9 cellular contexts compared by ENCODE assay signal in genomic region chr4:73735231-73735630, GRCh38. TPM values are rescaled to one million over a fixed set of nuclear protein-coding genes. Genes with fewer than 3 reads are reported as not detected.
DNase-seq lines count a peak whose midpoint lies in the region; ATAC-seq and TF ChIP-seq lines count a peak whose summit lies in the region.
"Had no signal": no experiment of that assay in that cellular context is flagged by ENCODE, and none has a peak within 500 bp of the region (broad histone marks: within the 10 kb centered on the region; RNA-seq: fewer than 3 reads in every experiment).

No MANE protein-coding gene starts in this region.

- TF ChIP-seq CTCF in GM10248 (IDR thresholded peaks at IDR 0.05; ENCODE audit: control extremely low read depth, extremely low read depth, low read depth, missing control alignments), result no peak

- ATAC-seq in GM21529 (IDR thresholded peaks at IDR 0.05; ENCODE audit: unreplicated experiment) (peak; percentile 79), HG03558 (IDR thresholded peaks at IDR 0.05; ENCODE audit: extremely low read depth, unreplicated experiment) (peak; percentile 84)
- ATAC-seq: WTC11 had no signal

- peak; percentile 53 for DNase-seq in GM10248 (ENCODE audit: extremely low spot score)
- DNase-seq in fibroblast of gingiva (ENCODE audit: low read depth), result peak; percentile 74
- DNase-seq in mucosa of gallbladder (ENCODE audit: low spot score), result no peak
- no peak for DNase-seq in D341Med (ENCODE audit: low spot score)
- DNase-seq in HT-29 (ENCODE audit: low spot score), result no peak
- DNase-seq in HPDE6-E6E7 (ENCODE audit: extremely low spot score), result no peak

- POLR2A ChIA-PET in GM10248 (lab: Yijun Ruan, JAX), result no interaction called here

- CTCF ChIA-PET in GM10248 (lab: Yijun Ruan, JAX), result interaction anchor here (2.5 to 2.6 kb wide), 2 partner anchors 8 to 10 kb away, joined by 6 to 9 read pairs; no protein-coding TSS in a partner anchor

RNA-seq across cellular contexts. Expression of gene CXCL8, which starts 5.1 kb away (rescaled TPM):
- total RNA-seq in mucosa of gallbladder, result 0.92 TPM
- total RNA-seq in HT-29 (2014; rRNA removed; shearing (Covaris generic)), result 2.6 and 4.4 TPM in 2 replicates
- total RNA-seq: WTC11 had no signal

Comparison
In these comparisons a context has a peak if more than half of its experiments do, and no peak if none do; other contexts are left out.
1. DNase-seq: peak in GM10248 (single experiment) and fibroblast of gingiva (single experiment); none in mucosa of gallbladder (single experiment), D341Med (single experiment), HT-29 (single experiment) and HPDE6-E6E7 (single experiment).